Comparison of ENCODE assay signal across 8 cellular contexts in the genomic region with DNA sequence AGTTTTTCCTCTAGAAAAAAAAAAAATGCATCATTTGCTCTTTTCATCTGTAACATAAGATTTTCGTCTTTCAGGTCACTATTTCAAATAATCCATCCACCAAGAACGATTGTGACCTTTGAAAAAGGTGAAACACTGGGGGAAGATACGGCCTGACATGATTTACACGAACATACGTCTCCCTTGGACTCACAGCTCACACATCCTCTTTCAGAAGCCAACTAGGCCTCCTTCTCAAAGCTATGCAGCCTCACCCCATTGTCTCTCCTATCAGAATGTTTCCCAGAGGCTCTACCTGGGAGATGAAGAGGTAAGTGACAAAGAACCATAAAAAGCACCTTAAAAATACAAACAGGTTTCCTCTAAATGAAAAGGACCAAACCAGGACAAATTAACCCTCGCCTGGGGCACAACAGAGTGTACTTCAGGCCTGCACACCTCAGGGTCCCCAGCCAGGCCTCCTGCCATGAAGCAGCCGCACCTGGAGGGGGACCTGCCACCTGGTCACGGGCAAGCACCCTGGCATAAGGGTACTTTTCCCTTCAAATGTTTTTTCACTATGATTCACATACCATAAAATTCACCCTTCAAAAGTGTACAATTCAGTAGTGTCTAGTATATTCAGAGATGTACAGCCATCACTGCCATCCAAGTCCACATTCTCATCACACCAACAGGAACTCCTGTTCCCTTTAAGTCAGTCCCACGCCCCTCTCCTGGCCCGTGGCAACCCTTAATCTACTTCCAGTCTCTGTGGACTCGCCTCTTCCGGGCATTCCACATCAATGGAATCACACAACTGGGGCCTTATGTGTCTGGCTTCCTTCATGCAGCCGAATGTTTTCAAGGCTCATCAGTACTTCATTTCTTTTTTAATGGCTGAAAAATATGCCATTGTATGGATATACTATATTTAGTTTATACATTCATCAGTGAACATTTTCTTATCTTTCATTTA. TPM values are rescaled to one million over a fixed set of nuclear protein-coding genes. Genes with fewer than 3 reads are reported as not detected.
DNase-seq lines count a peak whose midpoint lies in the region; ATAC-seq and TF ChIP-seq lines count a peak whose summit lies in the region.

No MANE protein-coding gene starts in this region.

- H3K4me1 ChIP-seq in endodermal cell (ENCODE audit: control insufficient read depth, insufficient read depth, low read length) (peaks cover 6% of the 10 kb centered on the region), trophoblast cell (ENCODE audit: control insufficient read depth in 1 of 2, insufficient read depth in 2 of 2, low read length in 2 of 2) (peaks cover 0 to 14% of the 10 kb centered on the region in 2 experiments)

- H3K4me3 Mint-ChIP-seq in endodermal cell = no peak overlapping the region

- no peak overlapping the region for H2BK5ac ChIP-seq in trophoblast cell (ENCODE audit: low read depth, low read length, poor library complexity)

- peaks cover 31% of the 10 kb centered on the region for H3K36me3 Mint-ChIP-seq in endodermal cell (ENCODE audit: low read depth)

- peaks cover 6% of the 10 kb centered on the region for H3K36me3 ChIP-seq in GM06990 (ENCODE audit: control insufficient read depth, insufficient read depth, low read length)
- H3K36me3 ChIP-seq in endodermal cell (ENCODE audit: control insufficient read depth, insufficient read depth, low read length) = peaks cover 47% of the 10 kb centered on the region
- peaks cover 11 to 22% of the 10 kb centered on the region in 2 experiments for H3K36me3 ChIP-seq in trophoblast cell (ENCODE audit: control insufficient read depth in 1 of 2, insufficient read depth in 2 of 2, low read length in 2 of 2)

- H3K14ac ChIP-seq in trophoblast cell (ENCODE audit: low read length) = no peak overlapping the region

- H3K79me1 ChIP-seq in trophoblast cell (ENCODE audit: low read length) = peaks cover 1% of the 10 kb centered on the region

- no peak overlapping the region for H4K8ac ChIP-seq in trophoblast cell (ENCODE audit: low read depth, low read length)

- ATAC-seq in GM21619 (IDR thresholded peaks at IDR 0.05; ENCODE audit: unreplicated experiment) = peak; percentile 33

- WGBS in endodermal cell (ENCODE audit: insufficient coverage in 1 of 2, insufficient read length in 1 of 2), 2 experiments = 90 to 92% methylated on average over 5 to 13 of the region's 13 CpGs
- no CpG with 5 or more reads among the region's 13 CpGs for WGBS in trophoblast cell (ENCODE audit: extremely low coverage, insufficient coverage, insufficient read length)

- DNase-seq in GM06990 (ENCODE audit: extremely low read depth, insufficient read length) = no peak
- peak; percentile 63 for DNase-seq in NAMALWA (ENCODE audit: low spot score)
- DNase-seq in endodermal cell = no peak
- DNase-seq in trophoblast cell = no peak
- DNase-seq in stimulated activated CD4-positive, alpha-beta T cell treated with anti-CD3 and anti-CD28 coated beads, Interleukin-4, amount 100 ng/mL, for 1 hour = no peak
- DNase-seq in central memory CD4-positive, alpha-beta T cell = no peak
- no peak for DNase-seq in activated CD4-positive, alpha-beta T cell treated with anti-CD3 and anti-CD28 coated beads for 4 hours

- H2BK12ac ChIP-seq in trophoblast cell (ENCODE audit: low read length) = no peak overlapping the region

- H4K12ac ChIP-seq in trophoblast cell (ENCODE audit: low read depth, low read length) = no peak overlapping the region

- no peak overlapping the region for H2AFZ ChIP-seq in trophoblast cell (ENCODE audit: insufficient read depth, low read length, poor library complexity)

- H2AK5ac ChIP-seq in trophoblast cell (ENCODE audit: low read length) = no peak overlapping the region

- H3K9me3 ChIP-seq in endodermal cell (ENCODE audit: control insufficient read depth, low read length) = no peaks in the 10 kb centered on the region
- H3K9me3 ChIP-seq in trophoblast cell (ENCODE audit: insufficient read depth, low read depth, low read length) = no peaks in the 10 kb centered on the region

- H3K27ac Mint-ChIP-seq in endodermal cell = peak overlapping the region; percentile 58

- TF ChIP-seq CTCF in GM06990 (IDR thresholded peaks at IDR 0.05; ENCODE audit: insufficient read depth, low read length, poor library complexity, severe bottlenecking) (no peak), endodermal cell (conservative IDR thresholded peaks at IDR 0.05) (no peak)

- no peak overlapping the region for H3K9ac ChIP-seq in endodermal cell (ENCODE audit: extremely low read depth, low read length, poor library complexity, severe bottlenecking)
- H3K9ac ChIP-seq in trophoblast cell (ENCODE audit: low read length) = no peak overlapping the region

- peak overlapping the region; percentile 31 for H3K4me3 ChIP-seq in GM06990 (replicated peaks; ENCODE audit: low read depth, low read length)
- no peak overlapping the region for H3K4me3 ChIP-seq in endodermal cell (ENCODE audit: low read length)
- H3K4me3 ChIP-seq in trophoblast cell (ENCODE audit: low read depth, low read length) = no peak overlapping the region

- H2BK120ac ChIP-seq in trophoblast cell (ENCODE audit: insufficient read depth, low read length, poor library complexity) = no peak overlapping the region

- H3K18ac ChIP-seq in trophoblast cell (ENCODE audit: low read length) = no peak overlapping the region

- peak overlapping the region; percentile 35 for H3K4ac ChIP-seq in trophoblast cell (ENCODE audit: low read depth, low read length)

- H3K9me3 Mint-ChIP-seq in endodermal cell = no peaks in the 10 kb centered on the region

- H3K4me1 Mint-ChIP-seq in endodermal cell = peaks cover 36% of the 10 kb centered on the region

- peaks cover 14% of the 10 kb centered on the region for H3K79me2 ChIP-seq in trophoblast cell (ENCODE audit: control insufficient read depth, insufficient read depth, low read length, poor library complexity)

- no peaks in the 10 kb centered on the region for H3K27me3 Mint-ChIP-seq in endodermal cell (ENCODE audit: insufficient read depth)

- H3K27ac ChIP-seq in endodermal cell (ENCODE audit: low read depth, low read length) (no peak overlapping the region), trophoblast cell (ENCODE audit: low read depth, low read length) (no peak overlapping the region)

- no peak overlapping the region for H3K4me2 ChIP-seq in trophoblast cell (ENCODE audit: low read length)

- no peak overlapping the region for H3K23ac ChIP-seq in trophoblast cell (ENCODE audit: low read length)

- H3K27me3 ChIP-seq in GM06990 (replicated peaks; ENCODE audit: control insufficient read depth, insufficient read depth, low read length) (no peaks in the 10 kb centered on the region), endodermal cell (ENCODE audit: control insufficient read depth, insufficient read depth, low read length, poor library complexity, severe bottlenecking) (no peaks in the 10 kb centered on the region), trophoblast cell (ENCODE audit: insufficient read depth, low read length) (no peaks in the 10 kb centered on the region)

- H4K91ac ChIP-seq in trophoblast cell (ENCODE audit: low read depth, low read length) = no peak overlapping the region

RNA-seq across cellular contexts. Expression of a gene that starts 5.4 kb away (rescaled TPM):
- 10 to 100 TPM; 28.2 to 39.5 TPM for total RNA-seq in endodermal cell
- 18.9 TPM for polyA plus RNA-seq in endodermal cell (2013, experiment 1 of 2)
- 21.5 TPM for polyA plus RNA-seq in endodermal cell (2013, experiment 2 of 2)
- polyA plus RNA-seq in trophoblast cell (2013) = 13.3 and 13.4 TPM in 2 replicates

RNA-seq across cellular contexts. Expression of a gene that starts 34.9 kb away (rescaled TPM):
- 10 to 100 TPM; 23.8 to 25.4 TPM for total RNA-seq in endodermal cell
- polyA plus RNA-seq in endodermal cell (2013, experiment 1 of 2) = 7.3 TPM
- polyA plus RNA-seq in endodermal cell (2013, experiment 2 of 2) = 7.9 TPM
- 0.08 and 0.10 TPM in 2 replicates for polyA plus RNA-seq in trophoblast cell (2013)
